ENCODE assay signal across 1 cellular context in genomic region chr7:149261321-149261828, GRCh38.
A peak's percentile ranks its signal among the peaks of the same experiment; 100 is the strongest.
TF ChIP-seq lines count a peak whose summit lies in the region.

No MANE protein-coding gene starts in this region.

TF ChIP-seq in K562, 482 proteins besides CTCF, POLR2A, EP300 and RAD21 (continued from another document):
- TF ChIP-seq THRB (CRISPR knock-in tag; conservative IDR thresholded peaks at IDR 0.05) (no peak), TAF7 (tag; IDR thresholded peaks at IDR 0.05) (no peak), ZC3H8 (IDR thresholded peaks at IDR 0.05) (no peak), EGR1 (conservative IDR thresholded peaks at IDR 0.05) (peak; percentile 74), PREB (CRISPR knock-in tag; IDR thresholded peaks at IDR 0.05) (no peak), MCM2 (IDR thresholded peaks at IDR 0.05; ENCODE audit: low read depth) (no peak), GMEB1 (CRISPR knock-in tag; IDR thresholded peaks at IDR 0.05) (no peak), NBN (IDR thresholded peaks at IDR 0.05; ENCODE audit: low read depth) (0 out of 2 replicates have a peak, but pooled peaks have one; percentile 17), CC2D1A (IDR thresholded peaks at IDR 0.05) (no peak), PHB2 (IDR thresholded peaks at IDR 0.05; ENCODE audit: low read depth) (no peak), BRD9 (IDR thresholded peaks at IDR 0.05; ENCODE audit: low read depth, partially characterized antibody) (no peak)
